In genomic region chr15:87669846-87670245, GRCh38 we compare ENCODE assay signal across 14 cellular contexts.
"Had no signal": no experiment of that assay in that cellular context is flagged by ENCODE, and none has a peak within 500 bp of the region (broad histone marks: within the 10 kb centered on the region; RNA-seq: fewer than 3 reads in every experiment).

No MANE protein-coding gene starts in this region.

- ATAC-seq: left lobe of liver; naive thymus-derived CD4-positive, alpha-beta T cell; stimulated activated memory B cell treated with anti-CD40 and anti-IgM and Interleukin-4, amounts not matched to agents 10 μg/mL and 1 μg/mL and 100 μg/mL, for 72 hours had no signal

- H3K36me3 Mint-ChIP-seq: stimulated activated memory B cell treated with anti-CD40 and anti-IgM and Interleukin-4, amounts not matched to agents 10 μg/mL and 1 μg/mL and 100 μg/mL, for 72 hours had no signal

- H3K27me3 ChIP-seq: breast epithelium, tibial artery had no signal

- H3K4me3 Mint-ChIP-seq: activated B cell treated with CpG ODN at 0.5 μM for 24 hours; activated CD4-positive, alpha-beta T cell treated with anti-CD3 and anti-CD28 coated beads, Interleukin-2, amount 10 ng/mL, durations not matched to agents 24 days and 14 days; endodermal cell; stimulated activated memory B cell treated with anti-CD40 and anti-IgM and Interleukin-4, amounts not matched to agents 10 μg/mL and 1 μg/mL and 100 μg/mL, for 72 hours; T-helper 1 cell treated with Interleukin-12 subunit alpha and Interleukin-12 subunit beta and Interleukin-4 antibody, amounts not matched to agents 30 μg/mL and 1 μg/mL, for 36 hours had no signal

- H3K4me1 ChIP-seq: breast epithelium had no signal

- H3K4me3 ChIP-seq: breast epithelium, dorsolateral prefrontal cortex, tibial artery had no signal

- H3K27me3 Mint-ChIP-seq: activated B cell treated with CpG ODN at 0.5 μM for 24 hours; activated CD4-positive, alpha-beta T cell treated with anti-CD3 and anti-CD28 coated beads, Interleukin-2, amount 10 ng/mL, durations not matched to agents 24 days and 14 days; stimulated activated memory B cell treated with anti-CD40 and anti-IgM and Interleukin-4, amounts not matched to agents 10 μg/mL and 1 μg/mL and 100 μg/mL, for 72 hours had no signal

- H3K27ac Mint-ChIP-seq: activated B cell treated with CpG ODN at 0.5 μM for 24 hours; activated CD4-positive, alpha-beta T cell treated with anti-CD3 and anti-CD28 coated beads, Interleukin-2, amount 10 ng/mL, durations not matched to agents 24 days and 14 days; endodermal cell; naive thymus-derived CD4-positive, alpha-beta T cell; stimulated activated memory B cell treated with anti-CD40 and anti-IgM and Interleukin-4, amounts not matched to agents 10 μg/mL and 1 μg/mL and 100 μg/mL, for 72 hours; T-helper 1 cell treated with Interleukin-12 subunit alpha and Interleukin-12 subunit beta and Interleukin-4 antibody, amounts not matched to agents 30 μg/mL and 1 μg/mL, for 36 hours had no signal

- DNase-seq: activated B cell treated with CpG ODN at 0.5 μM for 24 hours; activated CD4-positive, alpha-beta T cell treated with anti-CD3 and anti-CD28 coated beads, Interleukin-2, amount 10 ng/mL, durations not matched to agents 24 days and 14 days; activated CD8-positive, alpha-beta memory T cell treated with anti-CD3 and anti-CD28 coated beads for 24 hours; activated naive CD4-positive, alpha-beta T cell; endodermal cell; islet precursor cell; naive thymus-derived CD4-positive, alpha-beta T cell; stimulated activated CD4-positive, alpha-beta T cell treated with anti-CD3 and anti-CD28 coated beads, Interleukin-2, amount 100 ng/mL, for 48 hours; tibial artery had no signal

- H3K4me1 Mint-ChIP-seq: activated B cell treated with CpG ODN at 0.5 μM for 24 hours; activated CD4-positive, alpha-beta T cell treated with anti-CD3 and anti-CD28 coated beads, Interleukin-2, amount 10 ng/mL, durations not matched to agents 24 days and 14 days; endodermal cell; stimulated activated memory B cell treated with anti-CD40 and anti-IgM and Interleukin-4, amounts not matched to agents 10 μg/mL and 1 μg/mL and 100 μg/mL, for 72 hours had no signal

- H3K36me3 ChIP-seq: breast epithelium, tibial artery had no signal

- H3K27ac ChIP-seq: breast epithelium, dorsolateral prefrontal cortex had no signal
